19 cellular contexts compared by ENCODE assay signal in genomic region chr19:46729696-46730095, GRCh38.
"Had no signal": no experiment of that assay in that cellular context is flagged by ENCODE, and none has a peak within 500 bp of the region (broad histone marks: within the 10 kb centered on the region; RNA-seq: fewer than 3 reads in every experiment).

No MANE protein-coding gene starts in this region.

- H3K27me3 ChIP-seq: breast epithelium had no signal

- H3K9me3 ChIP-seq: breast epithelium had no signal

- H3K4me3 ChIP-seq: breast epithelium had no signal

- DNase-seq: activated CD4-positive, alpha-beta T cell treated with anti-CD3 and anti-CD28 coated beads for 4 hours; activated CD8-positive, alpha-beta memory T cell treated with anti-CD3 and anti-CD28 coated beads, Interleukin-2, amount 50 U/mL, for 48 hours; activated CD8-positive, alpha-beta T cell treated with anti-CD3 and anti-CD28 coated beads, Interleukin-2, amount 10 ng/mL, durations not matched to agents 7 days and 5 days; activated effector memory CD4-positive, alpha-beta T cell treated with anti-CD3 and anti-CD28 coated beads, Interleukin-2, amount 50 U/mL, for 16 hours; activated naive CD4-positive, alpha-beta T cell treated with anti-CD3 and anti-CD28 coated beads for 36 hours; activated naive CD8-positive, alpha-beta T cell treated with anti-CD3 and anti-CD28 coated beads for 36 hours; activated T-cell treated with anti-CD3 and anti-CD28 coated beads, Interleukin-2, amount 50 U/mL, for 4 hours; caudate nucleus; MM.1S; NCI-H1105 treated with DMSO at 0.1 percent for 48 hours; NCI-H146; NCI-H187 treated with DMSO at 0.1 percent for 48 hours; NCI-H2081 treated with DMSO at 0.1 percent for 48 hours; NCI-H446; NCI-H524; SHP77 treated with DMSO at 0.1 percent for 48 hours had no signal

- H3K27ac ChIP-seq: breast epithelium had no signal

- H3K4me1 ChIP-seq: breast epithelium had no signal

- FAIRE-seq: RCC 7860 had no signal

- ATAC-seq: activated CD4-positive, CD25-positive, alpha-beta regulatory T cell treated with anti-CD3 and anti-CD28 coated beads, Interleukin-2, amount 50 U/mL, for 24 hours had no signal
